Comparison of ENCODE assay signal across 27 cellular contexts in the genomic region with DNA sequence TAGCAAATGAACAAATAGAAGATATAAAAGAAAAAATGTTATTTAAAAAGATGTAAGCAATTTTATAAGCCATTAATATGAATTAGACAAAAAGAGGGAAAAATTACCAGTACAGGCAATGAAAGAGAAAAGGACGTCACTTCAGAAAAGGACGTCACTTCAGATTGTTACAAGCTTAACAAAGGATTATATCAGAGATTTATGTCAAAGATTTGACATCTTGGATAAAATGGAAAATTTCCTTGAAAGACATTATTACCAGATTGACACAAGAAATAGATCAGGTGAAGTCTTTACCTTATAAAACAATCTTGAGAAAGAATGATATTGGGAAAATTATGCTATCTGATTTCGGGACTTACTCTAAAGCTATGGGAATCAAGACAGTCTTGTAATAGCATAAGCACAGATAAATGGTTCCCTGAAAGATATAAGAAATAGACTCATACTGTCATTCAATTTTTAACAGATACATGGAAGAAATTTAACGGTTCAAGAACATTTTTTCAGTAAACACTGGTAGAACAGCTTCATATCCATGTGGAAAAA.
"Had no signal": no experiment of that assay in that cellular context is flagged by ENCODE, and none has a peak within 500 bp of the region (broad histone marks: within the 10 kb centered on the region; RNA-seq: fewer than 3 reads in every experiment).

No MANE protein-coding gene starts in this region.

- H3K27me3 ChIP-seq: stomach, suprapubic skin, testis, thyroid gland, tibial artery, tibial nerve, transverse colon, upper lobe of left lung, upper lobe of right lung, uterus, vagina had no signal

- H3K9me3 ChIP-seq: stomach, suprapubic skin, testis, thoracic aorta, thyroid gland, tibial artery, tibial nerve, transverse colon, upper lobe of left lung, upper lobe of right lung, uterus, vagina had no signal

- FAIRE-seq: urothelium cell line had no signal

- H3K4me3 ChIP-seq: stomach, suprapubic skin, testis, thoracic aorta, thyroid gland, tibial artery, tibial nerve, transverse colon, upper lobe of left lung, upper lobe of right lung, uterus, vagina had no signal

- ATAC-seq: stimulated activated effector memory CD8-positive, alpha-beta T cell treated with anti-CD3 and anti-CD28 coated beads, Interleukin-12 subunit alpha, Interleukin-12 subunit beta, amount 100 ng/mL, for 72 hours; stimulated activated memory B cell treated with anti-CD40 and anti-IgM and Interleukin-4, amounts not matched to agents 10 μg/mL and 1 μg/mL and 100 μg/mL, for 72 hours; stimulated activated naive B cell treated with anti-CD40 and anti-IgM and Interleukin-4, amounts not matched to agents 10 μg/mL and 1 μg/mL and 100 μg/mL, for 72 hours; stimulated activated naive CD8-positive, alpha-beta T cell treated with anti-CD3 and anti-CD28 coated beads, Interleukin-15, amount 100 ng/mL, for 72 hours; stimulated activated naive CD8-positive, alpha-beta T cell treated with anti-CD3 and anti-CD28 coated beads, Interleukin-15, Interleukin-2, amounts not matched to agents 100 U/mL and 50 U/mL, for 24 hours; upper lobe of right lung had no signal

- H3K4me1 ChIP-seq: stomach, suprapubic skin, testis, thyroid gland, tibial artery, tibial nerve, transverse colon, upper lobe of left lung, upper lobe of right lung, uterus, vagina had no signal

- H3K36me3 ChIP-seq: stomach, suprapubic skin, thoracic aorta, thyroid gland, tibial artery, tibial nerve, transverse colon, upper lobe of left lung, upper lobe of right lung, uterus, vagina had no signal

- DNase-seq: stimulated activated CD4-positive, alpha-beta T cell treated with anti-CD3 and anti-CD28 coated beads, Interleukin-2, amount 100 ng/mL, for 48 hours; stimulated activated CD4-positive, alpha-beta T cell treated with anti-CD3 and anti-CD28 coated beads, Interleukin-4, amount 100 ng/mL, for 1 hour; stimulated activated CD4-positive, alpha-beta T cell treated with anti-CD3 and anti-CD28 coated beads, Interleukin-4, amount 100 ng/mL, for 24 hours; stimulated activated CD4-positive, alpha-beta T cell treated with anti-CD3 and anti-CD28 coated beads, Interleukin-4, amount 100 ng/mL, for 4 hours; stimulated activated CD8-positive, alpha-beta memory T cell treated with anti-CD3 and anti-CD28 coated beads, Interleukin-4, amount 100 ng/mL, for 48 hours; stimulated activated naive B cell treated with anti-CD40 and anti-IgM and Interleukin-4, amounts not matched to agents 10 μg/mL and 1 μg/mL and 100 μg/mL, for 72 hours; stimulated activated naive CD4-positive, alpha-beta T cell; stimulated activated naive CD4-positive, alpha-beta T cell treated with Interleukin-2 at 50 U/mL for 16 hours; stimulated activated naive CD8-positive, alpha-beta T cell treated with anti-CD3 and anti-CD28 coated beads, Interleukin-15, amount 100 ng/mL, for 72 hours; stimulated activated naive CD8-positive, alpha-beta T cell treated with anti-CD3 and anti-CD28 coated beads, Interleukin-15, Interleukin-2, amounts not matched to agents 100 U/mL and 50 U/mL, for 24 hours; stomach; substantia nigra; testis; thyroid gland; tibial artery; transverse colon; trophoblast cell; upper lobe of left lung; upper lobe of right lung; uterus had no signal

- H3K27ac ChIP-seq: stomach, suprapubic skin, testis, thoracic aorta, thyroid gland, tibial artery, tibial nerve, transverse colon, upper lobe of left lung, upper lobe of right lung, uterus, vagina had no signal
